Comparison of ENCODE assay signal across 1 cellular context in genomic region chr17:40286473-40286872, GRCh38.
A peak's percentile ranks its signal among the peaks of the same experiment; 100 is the strongest.
TF ChIP-seq lines count a peak whose summit lies in the region.

No MANE protein-coding gene starts in this region.

TF ChIP-seq in HepG2, 621 proteins besides CTCF, POLR2A, EP300 and RAD21 (continued from another document):
- TF ChIP-seq ZNF609 (CRISPR knock-in tag; IDR thresholded peaks at IDR 0.05; ENCODE audit: borderline replicate concordance) (no peak), PAXIP1 (CRISPR knock-in tag; conservative IDR thresholded peaks at IDR 0.05) (peak; percentile 89), ZNF317 (CRISPR knock-in tag; IDR thresholded peaks at IDR 0.05) (0 out of 2 replicates have a peak, but pooled peaks have one; percentile 36), BCL3 (CRISPR knock-in tag; IDR thresholded peaks at IDR 0.05) (no peak), HOXA5 (CRISPR knock-in tag; IDR thresholded peaks at IDR 0.05) (peak; percentile 67; the same call in 1 of the 2 replicates), MBD4 (IDR thresholded peaks at IDR 0.05; ENCODE audit: borderline replicate concordance, low read length) (no peak), CREB1 (IDR thresholded peaks at IDR 0.05) (no peak), CREB1 (CRISPR knock-in tag; IDR thresholded peaks at IDR 0.05) (0 out of 2 replicates have a peak, but pooled peaks have one; percentile 42)
